ENCODE assay signal across 1 cellular context in the genomic region with DNA sequence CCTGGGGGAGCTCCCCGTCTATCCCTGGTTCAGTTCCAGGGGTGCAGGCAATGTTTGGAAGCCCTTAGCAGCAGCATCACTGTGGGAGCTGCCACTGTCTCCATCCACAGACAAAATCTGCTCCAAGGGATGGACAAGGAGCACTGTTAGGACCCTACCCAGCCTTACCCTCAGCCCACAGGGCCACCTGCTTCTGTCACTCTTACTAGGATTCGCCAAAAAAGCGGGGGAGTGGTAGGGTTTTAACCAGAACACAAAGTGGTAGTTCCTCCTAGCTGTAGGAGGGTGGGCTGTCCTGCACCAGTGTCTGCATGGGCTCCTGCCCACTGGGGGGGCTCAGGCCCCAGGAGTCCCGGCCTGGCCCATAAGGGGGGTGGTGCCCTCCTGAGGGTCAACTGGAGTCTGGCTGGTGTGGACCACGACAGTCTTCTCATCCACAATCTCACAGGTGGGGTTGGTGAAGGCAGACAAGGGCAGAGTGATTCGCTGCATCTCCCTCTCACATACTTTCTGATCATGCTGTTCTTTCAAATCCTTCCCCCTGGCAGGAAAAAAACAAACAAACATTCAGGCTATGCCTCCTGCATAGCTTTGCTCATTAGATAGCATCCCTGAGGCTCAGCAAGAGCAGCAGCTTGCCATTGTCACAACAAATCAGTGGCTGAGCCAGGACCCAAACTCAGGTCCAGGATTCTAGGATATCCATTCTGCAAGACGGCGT.
A peak's percentile ranks its signal among the peaks of the same experiment; 100 is the strongest.
TF ChIP-seq lines count a peak whose summit lies in the region.

No MANE protein-coding gene starts in this region.

TF ChIP-seq in HepG2, 621 proteins besides CTCF, POLR2A, EP300 and RAD21:
- TF ChIP-seq RFX3 (CRISPR knock-in tag; IDR thresholded peaks at IDR 0.05), result no peak
- no peak for TF ChIP-seq PHF8 (CRISPR knock-in tag; IDR thresholded peaks at IDR 0.05)
- TF ChIP-seq AGO2 (optimal IDR thresholded peaks at IDR 0.05; ENCODE audit: low read depth, low read length), result peak; percentile 73
- 0 out of 2 replicates have a peak, but pooled peaks have one; percentile 34 for TF ChIP-seq POLR2G (IDR thresholded peaks at IDR 0.05; ENCODE audit: low read depth, low read length)
- TF ChIP-seq RBAK (CRISPR knock-in tag; IDR thresholded peaks at IDR 0.05), result no peak
- TF ChIP-seq POLR2AphosphoS2 (IDR thresholded peaks at IDR 0.05; ENCODE audit: low read depth, low read length), result no peak
- TF ChIP-seq, protein P1, sequence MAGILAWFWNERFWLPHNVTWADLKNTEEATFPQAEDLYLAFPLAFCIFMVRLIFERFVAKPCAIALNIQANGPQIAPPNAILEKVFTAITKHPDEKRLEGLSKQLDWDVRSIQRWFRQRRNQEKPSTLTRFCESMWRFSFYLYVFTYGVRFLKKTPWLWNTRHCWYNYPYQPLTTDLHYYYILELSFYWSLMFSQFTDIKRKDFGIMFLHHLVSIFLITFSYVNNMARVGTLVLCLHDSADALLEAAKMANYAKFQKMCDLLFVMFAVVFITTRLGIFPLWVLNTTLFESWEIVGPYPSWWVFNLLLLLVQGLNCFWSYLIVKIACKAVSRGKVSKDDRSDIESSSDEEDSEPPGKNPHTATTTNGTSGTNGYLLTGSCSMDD (CRISPR knock-in tag; IDR thresholded peaks at IDR 0.05), result no peak
- TF ChIP-seq, protein P2, sequence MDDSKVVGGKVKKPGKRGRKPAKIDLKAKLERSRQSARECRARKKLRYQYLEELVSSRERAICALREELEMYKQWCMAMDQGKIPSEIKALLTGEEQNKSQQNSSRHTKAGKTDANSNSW (CRISPR knock-in tag; IDR thresholded peaks at IDR 0.05; ENCODE audit: borderline replicate concordance), result no peak
